Comparison of ENCODE assay signal across 12 cellular contexts in genomic region chr4:185051283-185051682, GRCh38. TPM values are rescaled to one million over a fixed set of nuclear protein-coding genes. Genes with fewer than 3 reads are reported as not detected.
"Had no signal": no experiment of that assay in that cellular context is flagged by ENCODE, and none has a peak within 500 bp of the region (broad histone marks: within the 10 kb centered on the region; RNA-seq: fewer than 3 reads in every experiment).

No MANE protein-coding gene starts in this region.

RNA-seq across cellular contexts. Expression of gene HELT, which starts 33.0 kb away (rescaled TPM):
- total RNA-seq: stomach, subcutaneous adipose tissue, temporal lobe, testis, thoracic aorta, thyroid gland, tibial nerve, transverse colon, ureter, urinary bladder, uterus, vagina had no signal
- polyA plus RNA-seq: stomach, urinary bladder had no signal
